8 cellular contexts compared by ENCODE assay signal in genomic region chr1:192810253-192810880, GRCh38. TPM values are rescaled to one million over a fixed set of nuclear protein-coding genes. Genes with fewer than 3 reads are reported as not detected.
DNase-seq lines count a peak whose midpoint lies in the region; ATAC-seq and TF ChIP-seq lines count a peak whose summit lies in the region.

No MANE protein-coding gene starts in this region.

- BruUV-seq in A673 (replicated peaks; lab: Mats Ljungman, UMichigan) = no TSS peak

- no peak for DNase-seq in A673 (ENCODE audit: low spot score)
- DNase-seq in NAMALWA (ENCODE audit: low spot score) = peak; percentile 70
- no peak for DNase-seq in astrocyte of the cerebellum (ENCODE audit: low read depth)
- peak; percentile 35 for DNase-seq in lung (ENCODE audit: low spot score)
- DNase-seq in aorta = peak in 1 of 2 donors; percentile 60
- no peak for DNase-seq in NCI-H2196 treated with DMSO at 0.1 percent for 48 hours (lab: John Stamatoyannopoulos, UW; ENCODE audit: unreplicated experiment)
- no peak for DNase-seq in foreskin keratinocyte

- in situ Hi-C loops in astrocyte of the cerebellum (cut with HindIII; ENCODE audit: low sequenced_read_pairs) = loop anchor here (10.0 kb wide), 1 partner anchor 204 kb away; no protein-coding TSS in a partner anchor

- ATAC-seq in GM18868 (IDR thresholded peaks at IDR 0.05; ENCODE audit: unreplicated experiment) (peak; percentile 27), lung (ENCODE audit: insufficient read depth, low FRiP score) (no peak), aorta (ENCODE audit: low FRiP score) (no peak), foreskin keratinocyte (no peak)

- TF ChIP-seq CTCF in A673 (conservative IDR thresholded peaks at IDR 0.05; ENCODE audit: low read depth, low read length) (no peak), astrocyte of the cerebellum (IDR thresholded peaks at IDR 0.05; ENCODE audit: low read depth, low read length, missing control alignments) (no peak), lung (IDR thresholded peaks at IDR 0.05; ENCODE audit: control extremely low read depth, extremely low read depth) (no peak), foreskin keratinocyte (conservative IDR thresholded peaks at IDR 0.05) (no peak)

- CTCF ChIA-PET in A673 (lab: Charles Lee) = no interaction called here

- intact Hi-C loops in A673 (cut with micrococcal nuclease; ENCODE audit: unreplicated experiment) = no loop called here
- intact Hi-C loops in aorta (cut with DNase I) = no loop called here

- H3K4me1 ChIP-seq in A673 (ENCODE audit: insufficient read depth, low read length, poor library complexity, severe bottlenecking) (peaks cover 16% of the 10 kb centered on the region), lung (ENCODE audit: control insufficient read depth in 2 of 2, insufficient read depth in 2 of 2, low read length in 2 of 2) (peaks cover 0 to 15% of the 10 kb centered on the region in 2 donors), aorta (ENCODE audit: control insufficient read depth in 1 of 2, insufficient read depth in 2 of 2, low read length in 2 of 2) (no peaks in the 10 kb centered on the region), foreskin keratinocyte (peaks cover 17% of the 10 kb centered on the region)

- peak overlapping the region; percentile 64 for H3K4me3 ChIP-seq in A673 (ENCODE audit: low read depth, low read length, poor library complexity, severe bottlenecking)
- H3K4me3 ChIP-seq in astrocyte of the cerebellum (ENCODE audit: low read depth, low read length) = peak overlapping the region; percentile 87
- H3K4me3 ChIP-seq in lung = no peak overlapping the region
- peak overlapping the region; percentile 72 to 87 for H3K4me3 ChIP-seq in aorta (ENCODE audit: low read length in 2 of 2)

- H3K27me3 ChIP-seq in A673 (replicated peaks; ENCODE audit: insufficient read depth, low read depth, low read length, poor library complexity) (no peaks in the 10 kb centered on the region), lung (ENCODE audit: control insufficient read depth, insufficient read depth) (no peaks in the 10 kb centered on the region), aorta (ENCODE audit: control insufficient read depth in 1 of 2, insufficient read depth in 2 of 2, low read length in 1 of 2) (no peaks in the 10 kb centered on the region), foreskin keratinocyte (no peaks in the 10 kb centered on the region)

- WGBS in lung, 2 donors = 45 to 65% methylated on average over 5 of the region's 5 CpGs
- WGBS in aorta, 2 donors = 23 to 49% methylated on average over 5 of the region's 5 CpGs

- H3K9me3 ChIP-seq in A673 (ENCODE audit: low read depth, low read length, poor library complexity, severe bottlenecking) (no peaks in the 10 kb centered on the region), lung (ENCODE audit: control insufficient read depth in 2 of 2, insufficient read depth in 1 of 2, low read length in 1 of 2) (no peaks in the 10 kb centered on the region), aorta (ENCODE audit: control insufficient read depth, low read length) (no peaks in the 10 kb centered on the region)

- no peak overlapping the region for H3K27ac ChIP-seq in A673 (ENCODE audit: low read depth, low read length, poor library complexity, severe bottlenecking)
- H3K27ac ChIP-seq in lung (ENCODE audit: low read depth in 1 of 2, low read length in 1 of 2) = no peak overlapping the region
- H3K27ac ChIP-seq in aorta (ENCODE audit: low read depth in 1 of 2, low read length in 2 of 2) = peak overlapping the region in 1 of 2 donors; percentile 3
- no peak overlapping the region for H3K27ac ChIP-seq in foreskin keratinocyte

- H3K36me3 ChIP-seq in A673 (ENCODE audit: insufficient read depth, low read length, poor library complexity, severe bottlenecking) (peaks cover 13% of the 10 kb centered on the region), lung (ENCODE audit: control insufficient read depth in 2 of 2, insufficient read depth in 2 of 2, low read length in 2 of 2) (peaks cover 0 to 10% of the 10 kb centered on the region in 2 donors), aorta (ENCODE audit: control insufficient read depth in 1 of 2, insufficient read depth in 2 of 2, low read length in 1 of 2) (peaks cover 0 to 3% of the 10 kb centered on the region in 2 donors)

- POLR2A ChIA-PET in A673 (lab: Charles Lee; ENCODE audit: low non-redundant PET) = interaction anchor here (0.7 kb wide), 1 partner anchor 264 kb away, joined by 4 read pairs; no protein-coding TSS in a partner anchor

RNA-seq across cellular contexts. Expression of gene RGS2, which starts 1.5 kb away (rescaled TPM):
- total RNA-seq in A673 (2021) (24.2 and 24.7 TPM in 2 replicates), lung (10 to 100 TPM; 40.8 to 83.3 TPM), aorta (10 to 100 TPM; 56.6 to 99.1 TPM), foreskin keratinocyte (3.4 and 4.5 TPM in 2 replicates)
- polyA plus RNA-seq in lung (100 to 1,000 TPM in 1 of 2 donors, 10 to 100 TPM in 1; 36.4 to 111 TPM), aorta (100 to 1,000 TPM in 1 of 2 donors, 10 to 100 TPM in 1; 66.3 to 137 TPM), foreskin keratinocyte (3.0 and 3.3 TPM in 2 replicates)

Comparison
In these comparisons a context has a peak if more than half of its experiments do, and no peak if none do; other contexts are left out.
1. DNase-seq: peak in NAMALWA (single experiment) and lung (single experiment); none in A673 (single experiment), astrocyte of the cerebellum (single experiment), NCI-H2196 treated with DMSO at 0.1 percent for 48 hours (single experiment) and foreskin keratinocyte (0 of 2).